Comparison of ENCODE assay signal across 1 cellular context in the genomic region with DNA sequence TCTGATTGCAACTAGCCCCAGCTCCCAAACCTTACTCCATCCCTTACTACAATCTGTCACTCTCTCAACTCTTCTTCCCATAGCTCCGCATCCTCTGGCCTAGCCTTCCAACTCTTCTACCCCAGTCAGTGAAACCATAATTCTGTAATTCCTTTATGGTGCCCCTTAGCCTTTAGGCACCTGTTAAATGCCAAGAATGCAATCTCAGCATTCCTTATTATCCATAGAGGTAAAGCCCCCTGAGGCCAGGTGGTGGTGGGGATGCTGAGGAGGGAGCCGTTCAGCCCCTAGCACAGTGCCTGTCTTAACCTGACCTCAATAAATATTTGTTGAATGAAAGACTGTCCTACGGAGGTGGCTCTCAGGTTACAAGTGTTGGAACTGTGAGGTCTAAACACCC.
TF ChIP-seq lines count a peak whose summit lies in the region.

No MANE protein-coding gene starts in this region.

TF ChIP-seq in K562, 482 proteins besides CTCF, POLR2A, EP300 and RAD21:
- peak; percentile 57; the same call in 1 of the 2 replicates for TF ChIP-seq ZNF316 (IDR thresholded peaks at IDR 0.05)
- peak; percentile 23; the same call in 1 of the 2 replicates for TF ChIP-seq C11orf30 (IDR thresholded peaks at IDR 0.05; ENCODE audit: low read depth)
- TF ChIP-seq CHCHD3 (CRISPR knock-in tag; IDR thresholded peaks at IDR 0.05): no peak
- 0 out of 2 replicates have a peak, but pooled peaks have one; percentile 2 for TF ChIP-seq MAFF (IDR thresholded peaks at IDR 0.05; ENCODE audit: low read length)
- TF ChIP-seq TEAD1 (CRISPR knock-in tag; IDR thresholded peaks at IDR 0.05): no peak
- TF ChIP-seq, protein P1, sequence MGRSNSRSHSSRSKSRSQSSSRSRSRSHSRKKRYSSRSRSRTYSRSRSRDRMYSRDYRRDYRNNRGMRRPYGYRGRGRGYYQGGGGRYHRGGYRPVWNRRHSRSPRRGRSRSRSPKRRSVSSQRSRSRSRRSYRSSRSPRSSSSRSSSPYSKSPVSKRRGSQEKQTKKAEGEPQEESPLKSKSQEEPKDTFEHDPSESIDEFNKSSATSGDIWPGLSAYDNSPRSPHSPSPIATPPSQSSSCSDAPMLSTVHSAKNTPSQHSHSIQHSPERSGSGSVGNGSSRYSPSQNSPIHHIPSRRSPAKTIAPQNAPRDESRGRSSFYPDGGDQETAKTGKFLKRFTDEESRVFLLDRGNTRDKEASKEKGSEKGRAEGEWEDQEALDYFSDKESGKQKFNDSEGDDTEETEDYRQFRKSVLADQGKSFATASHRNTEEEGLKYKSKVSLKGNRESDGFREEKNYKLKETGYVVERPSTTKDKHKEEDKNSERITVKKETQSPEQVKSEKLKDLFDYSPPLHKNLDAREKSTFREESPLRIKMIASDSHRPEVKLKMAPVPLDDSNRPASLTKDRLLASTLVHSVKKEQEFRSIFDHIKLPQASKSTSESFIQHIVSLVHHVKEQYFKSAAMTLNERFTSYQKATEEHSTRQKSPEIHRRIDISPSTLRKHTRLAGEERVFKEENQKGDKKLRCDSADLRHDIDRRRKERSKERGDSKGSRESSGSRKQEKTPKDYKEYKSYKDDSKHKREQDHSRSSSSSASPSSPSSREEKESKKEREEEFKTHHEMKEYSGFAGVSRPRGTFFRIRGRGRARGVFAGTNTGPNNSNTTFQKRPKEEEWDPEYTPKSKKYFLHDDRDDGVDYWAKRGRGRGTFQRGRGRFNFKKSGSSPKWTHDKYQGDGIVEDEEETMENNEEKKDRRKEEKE (IDR thresholded peaks at IDR 0.05; ENCODE audit: borderline replicate concordance in 1 of 2, control insufficient read depth in 1 of 2, low read depth in 2 of 2, low read length in 1 of 2): no peak
- TF ChIP-seq MAFG (tag; conservative IDR thresholded peaks at IDR 0.05): 0 out of 2 replicates have a peak, but pooled peaks have one; percentile 11
